In genomic region chr6:104539173-104539572, GRCh38 we compare ENCODE assay signal across 8 cellular contexts.
"Had no signal": no experiment of that assay in that cellular context is flagged by ENCODE, and none has a peak within 500 bp of the region (broad histone marks: within the 10 kb centered on the region; RNA-seq: fewer than 3 reads in every experiment).

No MANE protein-coding gene starts in this region.

- DNase-seq: GDM1, GF-D8 had no signal

- H3K4me3 ChIP-seq: GM12878 had no signal

- FAIRE-seq: G401.6, GM12878, GM12891, GM12892, GM18507, GM19239 had no signal

- ATAC-seq: GM12878 had no signal
